In genomic region chrX:109751698-109752097, GRCh38 we compare ENCODE assay signal across 18 cellular contexts.
"Had no signal": no experiment of that assay in that cellular context is flagged by ENCODE, and none has a peak within 500 bp of the region (broad histone marks: within the 10 kb centered on the region; RNA-seq: fewer than 3 reads in every experiment).

No MANE protein-coding gene starts in this region.

- H3K9me3 ChIP-seq: SJSA1 had no signal

- DNase-seq: Karpas-422, KG1, MM.1S, NCI-H1092 treated with DMSO at 0.1 percent for 48 hours, NCI-H1436, NCI-H1694, NCI-H187 treated with DMSO at 0.1 percent for 48 hours, NCI-H2029 treated with DMSO at 0.1 percent for 48 hours, NCI-H2171 treated with DMSO at 0.1 percent for 48 hours, NCI-H345, NCI-H446 treated with DMSO at 0.1 percent for 48 hours, NCI-H510A treated with DMSO at 0.1 percent for 48 hours, NCI-H526, Right ventricle myocardium superior, RPMI8226, SIG-M5 had no signal

- H3K27ac ChIP-seq: SJSA1, SK-N-MC had no signal

- H3K27me3 ChIP-seq: SJSA1 had no signal

- H3K36me3 ChIP-seq: SJSA1 had no signal

- H3K4me1 ChIP-seq: SJSA1 had no signal

- H3K4me3 ChIP-seq: SJSA1, SK-N-MC had no signal
